17 cellular contexts compared by ENCODE assay signal in the genomic region with DNA sequence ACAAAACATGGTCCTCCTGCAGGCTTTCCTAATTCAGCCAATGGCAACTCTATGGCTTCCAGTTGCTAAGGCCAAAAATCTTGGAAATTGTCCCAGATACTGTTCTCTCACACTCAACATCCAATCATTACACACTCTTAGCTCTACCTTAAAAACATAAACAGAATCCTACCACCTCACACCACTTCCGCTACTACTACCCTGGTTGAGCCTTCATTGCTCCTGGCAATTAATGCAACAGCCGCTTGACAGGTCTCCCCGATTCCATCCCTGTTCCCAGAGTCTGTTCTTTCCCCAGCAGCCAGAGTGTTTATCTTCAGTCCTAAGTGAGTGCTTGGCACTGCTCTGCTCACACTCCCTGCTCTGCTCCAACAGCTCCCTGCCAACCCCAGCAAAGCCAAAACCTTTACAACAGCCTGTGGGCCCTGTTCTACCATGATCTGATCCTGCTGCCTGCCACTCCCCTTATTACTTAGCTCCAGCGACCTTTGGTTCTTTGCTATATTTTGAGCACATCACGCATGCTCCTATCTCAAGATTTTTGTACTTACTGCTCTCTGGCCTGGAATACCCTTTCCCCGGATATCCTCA.
DNase-seq lines count a peak whose midpoint lies in the region; ATAC-seq, FAIRE-seq and TF ChIP-seq lines count a peak whose summit lies in the region.
"Had no signal": no experiment of that assay in that cellular context is flagged by ENCODE, and none has a peak within 500 bp of the region (broad histone marks: within the 10 kb centered on the region; RNA-seq: fewer than 3 reads in every experiment).

No MANE protein-coding gene starts in this region.

- no peak for TF ChIP-seq RAD21 in K562 (CRISPR knock-in tag; conservative IDR thresholded peaks at IDR 0.05 in 1 of 2, IDR thresholded peaks at IDR 0.05 in 1 of 2)

- CTCF ChIA-PET in K562 (lab: Yijun Ruan, JAX; ENCODE audit: low intra/inter-chr PET ratio): no interaction called here
- CTCF ChIA-PET in activated CD4-positive, alpha-beta T cell treated with anti-CD3 and anti-CD28 coated beads for 36 hours (lab: Charles Lee): no interaction called here

- no peak for TF ChIP-seq EP300 in K562 (IDR thresholded peaks at IDR 0.05; ENCODE audit: low read length)
- TF ChIP-seq EP300 in transverse colon (IDR thresholded peaks at IDR 0.05; ENCODE audit: low read depth): no peak

- no peak overlapping the region; a peak in 1 of 4 replicates for H3K9ac ChIP-seq in K562 (ENCODE audit: insufficient read depth in 1 of 2, low read depth in 2 of 2, low read length in 2 of 2)

- H2AFZ ChIP-seq in K562 (ENCODE audit: low read depth, low read length): no peak overlapping the region

- H3K27me3 ChIP-seq in K562 (ENCODE audit: control insufficient read depth in 2 of 2, insufficient read depth in 2 of 2, low read length in 2 of 2) (no peaks in the 10 kb centered on the region), transverse colon (no peaks in the 10 kb centered on the region)

- no peaks in the 10 kb centered on the region for H3K9me3 ChIP-seq in K562 (replicated peaks; ENCODE audit: control insufficient read depth, insufficient read depth, low read depth, low read length)
- no peaks in the 10 kb centered on the region for H3K9me3 ChIP-seq in mucosa of descending colon
- no peaks in the 10 kb centered on the region for H3K9me3 ChIP-seq in transverse colon

- no peaks in the 10 kb centered on the region for H3K79me2 ChIP-seq in K562 (ENCODE audit: control insufficient read depth, insufficient read depth, low read length)

- peaks cover 27% of the 10 kb centered on the region for H3K36me3 Mint-ChIP-seq in activated CD4-positive, alpha-beta T cell treated with anti-CD3 and anti-CD28 coated beads for 36 hours (ENCODE audit: low read depth)

- H3K27ac Mint-ChIP-seq in activated CD4-positive, alpha-beta T cell treated with anti-CD3 and anti-CD28 coated beads for 36 hours: no peak overlapping the region
- H3K27ac Mint-ChIP-seq: CD4-positive, alpha-beta memory T cell; memory B cell; progenitor cell of endocrine pancreas; stimulated activated memory B cell treated with anti-CD40 and anti-IgM and Interleukin-4, amounts not matched to agents 10 μg/mL and 1 μg/mL and 100 μg/mL, for 72 hours had no signal

- ATAC-seq in K562: peak; percentile 28; the same call in 1 of the 3 replicates
- peak; percentile 97 for ATAC-seq in Right ventricle myocardium superior (ENCODE audit: poor library complexity)
- ATAC-seq in mucosa of descending colon: peak; percentile 96
- no peak for ATAC-seq in activated CD4-positive, alpha-beta T cell treated with anti-CD3 and anti-CD28 coated beads for 36 hours
- no peak for ATAC-seq in HG02642 (IDR thresholded peaks at IDR 0.05; ENCODE audit: poor library complexity, unreplicated experiment)
- ATAC-seq: stimulated activated memory B cell treated with anti-CD40 and anti-IgM and Interleukin-4, amounts not matched to agents 10 μg/mL and 1 μg/mL and 100 μg/mL, for 72 hours had no signal

- 79% methylated on average over 6 of the region's 6 CpGs for WGBS in K562 (ENCODE audit: insufficient coverage, low coverage, missing lambda C conversion rate)
- 46 to 54% methylated on average over 6 of the region's 6 CpGs for WGBS in transverse colon (ENCODE audit: low coverage in 1 of 2), 2 donors

- no peak overlapping the region for H3K4me2 ChIP-seq in K562 (ENCODE audit: insufficient read depth, low read length)

- no peaks in the 10 kb centered on the region for H3K4me1 Mint-ChIP-seq in activated CD4-positive, alpha-beta T cell treated with anti-CD3 and anti-CD28 coated beads for 36 hours
- H3K4me1 Mint-ChIP-seq: CD4-positive, alpha-beta memory T cell had no signal

- TF ChIP-seq CTCF in K562 (IDR thresholded peaks at IDR 0.05 in 2 of 3, conservative IDR thresholded peaks at IDR 0.05 in 1 of 3; ENCODE audit: insufficient read depth in 2 of 3, low read depth in 1 of 3, low read length in 3 of 3): no peak
- TF ChIP-seq CTCF in mucosa of descending colon (IDR thresholded peaks at IDR 0.05): no peak
- TF ChIP-seq CTCF in transverse colon (IDR thresholded peaks at IDR 0.05): no peak

- H4K20me1 ChIP-seq in K562 (replicated peaks; ENCODE audit: control insufficient read depth, insufficient read depth, low read length): no peaks in the 10 kb centered on the region

- POLR2A ChIA-PET in K562 (lab: Yijun Ruan, JAX): no interaction called here
- POLR2A ChIA-PET in activated CD4-positive, alpha-beta T cell treated with anti-CD3 and anti-CD28 coated beads for 36 hours (lab: Charles Lee): no interaction called here

- no peak for FAIRE-seq in K562 (lab: Jason Lieb, UNC)
- FAIRE-seq: colon had no signal

- H3K9me1 ChIP-seq in K562 (ENCODE audit: control insufficient read depth, insufficient read depth, low read length): no peaks in the 10 kb centered on the region

- no TSS peak for BruUV-seq in K562 (replicated peaks; lab: Mats Ljungman, UMichigan)

- no peaks in the 10 kb centered on the region for H3K9me3 Mint-ChIP-seq in activated CD4-positive, alpha-beta T cell treated with anti-CD3 and anti-CD28 coated beads for 36 hours (ENCODE audit: low read depth)
- H3K9me3 Mint-ChIP-seq: CD4-positive, alpha-beta memory T cell; memory B cell; stimulated activated memory B cell treated with anti-CD40 and anti-IgM and Interleukin-4, amounts not matched to agents 10 μg/mL and 1 μg/mL and 100 μg/mL, for 72 hours had no signal

- H3K4me1 ChIP-seq in K562 (replicated peaks in 1 of 2; ENCODE audit: control insufficient read depth in 2 of 2, insufficient read depth in 2 of 2, low read length in 2 of 2): no peaks in the 10 kb centered on the region
- H3K4me1 ChIP-seq in mucosa of descending colon (ENCODE audit: low read depth): peaks cover 13% of the 10 kb centered on the region
- H3K4me1 ChIP-seq in transverse colon: peaks cover 7 to 22% (median 16%) of the 10 kb centered on the region in 4 donors

- DNase-seq in K562 (ENCODE audit: extremely low read depth in 1 of 4, low spot score in 3 of 4): no peak
- peak; percentile 72 for DNase-seq in Right ventricle myocardium superior
- peak in 2 of 3 donors; percentile 55 to 60 for DNase-seq in mucosa of descending colon
- peak; percentile 56 for DNase-seq in transverse colon
- DNase-seq in activated CD4-positive, alpha-beta T cell treated with anti-CD3 and anti-CD28 coated beads for 36 hours: no peak
- DNase-seq in stimulated activated CD4-positive, alpha-beta T cell treated with anti-CD3 and anti-CD28 coated beads, Interleukin-1b, Interleukin-23, amount 100 ng/mL, for 48 hours: no peak
- DNase-seq: activated naive CD4-positive, alpha-beta T cell treated with Interleukin-2 at 50 U/mL for 16 hours; CD4-positive, alpha-beta memory T cell; NCI-H187 treated with DMSO at 0.1 percent for 48 hours; NCI-H82; SIG-M5; stimulated activated CD4-positive, alpha-beta T cell treated with anti-CD3 and anti-CD28 coated beads, Interleukin-2, amount 100 ng/mL, for 48 hours had no signal

- in situ Hi-C loops in K562 (cut with MboI): no loop called here
- in situ Hi-C loops in transverse colon (cut with MboI; ENCODE audit: low pct_ligation_motif_present in 1 of 4, low pct_unique_long_range_greater_than_20kb in 1 of 4, low sequenced_read_pairs in 3 of 4): no loop called here

- TF ChIP-seq POLR2A in K562 (conservative IDR thresholded peaks at IDR 0.05) (no peak), transverse colon (IDR thresholded peaks at IDR 0.05) (no peak)

- H3K4me3 Mint-ChIP-seq in activated CD4-positive, alpha-beta T cell treated with anti-CD3 and anti-CD28 coated beads for 36 hours: no peak overlapping the region
- H3K4me3 Mint-ChIP-seq: CD4-positive, alpha-beta memory T cell; memory B cell; stimulated activated memory B cell treated with anti-CD40 and anti-IgM and Interleukin-4, amounts not matched to agents 10 μg/mL and 1 μg/mL and 100 μg/mL, for 72 hours had no signal

- peaks cover 73% of the 10 kb centered on the region for H3K36me3 ChIP-seq in K562 (ENCODE audit: control insufficient read depth, insufficient read depth, low read length)
- no peaks in the 10 kb centered on the region for H3K36me3 ChIP-seq in mucosa of descending colon (ENCODE audit: low read depth)
- H3K36me3 ChIP-seq in transverse colon: peaks cover 0 to 36% (median 17%) of the 10 kb centered on the region in 4 donors

- intact Hi-C loops in K562 (cut with micrococcal nuclease): no loop called here
- intact Hi-C loops in Right ventricle myocardium superior (cut with DNase I): no loop called here
- intact Hi-C loops in mucosa of descending colon (cut with DNase I, micrococcal nuclease): no loop called here
- intact Hi-C loops in transverse colon (cut with DNase I; ENCODE audit: low total_unique reads): no loop called here
- intact Hi-C loops in activated CD4-positive, alpha-beta T cell treated with anti-CD3 and anti-CD28 coated beads for 36 hours (cut with DNase I, micrococcal nuclease): no loop called here

- no peak overlapping the region for H3K4me3 ChIP-seq in K562
- no peak overlapping the region for H3K4me3 ChIP-seq in mucosa of descending colon
- no peak overlapping the region for H3K4me3 ChIP-seq in transverse colon

- H3K27ac ChIP-seq in K562 (ENCODE audit: extremely low read depth, low read depth, low read length) (no peak overlapping the region), transverse colon (peak overlapping the region; percentile 57 to 71 (median 66))

- no peaks in the 10 kb centered on the region for H3K27me3 Mint-ChIP-seq in activated CD4-positive, alpha-beta T cell treated with anti-CD3 and anti-CD28 coated beads for 36 hours
- H3K27me3 Mint-ChIP-seq: CD4-positive, alpha-beta memory T cell; memory B cell; progenitor cell of endocrine pancreas; stimulated activated memory B cell treated with anti-CD40 and anti-IgM and Interleukin-4, amounts not matched to agents 10 μg/mL and 1 μg/mL and 100 μg/mL, for 72 hours had no signal

TF ChIP-seq in K562, 482 proteins besides CTCF, POLR2A, EP300 and RAD21:
- TF ChIP-seq RBBP5 (IDR thresholded peaks at IDR 0.05; ENCODE audit: borderline replicate concordance, insufficient read depth, low read length, poor library complexity, severe bottlenecking) (no peak), ZNF584 (CRISPR knock-in tag; IDR thresholded peaks at IDR 0.05; ENCODE audit: low read depth) (peak; percentile 33; the same call in 1 of the 2 replicates)

Comparison
In these comparisons a context has a peak if more than half of its experiments do, and no peak if none do; other contexts are left out.
1. ATAC-seq: peak in K562 (single experiment), Right ventricle myocardium superior (single experiment) and mucosa of descending colon (single experiment); none in activated CD4-positive, alpha-beta T cell treated with anti-CD3 and anti-CD28 coated beads for 36 hours (single experiment) and HG02642 (single experiment).
2. DNase-seq: peak in Right ventricle myocardium superior (single experiment), mucosa of descending colon (2 of 3) and transverse colon (single experiment); none in K562 (0 of 4), activated CD4-positive, alpha-beta T cell treated with anti-CD3 and anti-CD28 coated beads for 36 hours (single experiment) and stimulated activated CD4-positive, alpha-beta T cell treated with anti-CD3 and anti-CD28 coated beads, Interleukin-1b, Interleukin-23, amount 100 ng/mL, for 48 hours (single experiment).